ENCODE assay signal across 14 cellular contexts in genomic region chr11:31237819-31238771, GRCh38.
DNase-seq lines count a peak whose midpoint lies in the region; ATAC-seq, FAIRE-seq and TF ChIP-seq lines count a peak whose summit lies in the region.
"Had no signal": no experiment of that assay in that cellular context is flagged by ENCODE, and none has a peak within 500 bp of the region (broad histone marks: within the 10 kb centered on the region; RNA-seq: fewer than 3 reads in every experiment).

No MANE protein-coding gene starts in this region.

- H3K4me1 ChIP-seq in ES-I3 (ENCODE audit: insufficient read depth, low read length), result peaks cover 21% of the 10 kb centered on the region
- no peaks in the 10 kb centered on the region for H3K4me1 ChIP-seq in GM12878 (ENCODE audit: control insufficient read depth, insufficient read depth, low read length)
- no peaks in the 10 kb centered on the region for H3K4me1 ChIP-seq in keratinocyte (ENCODE audit: control insufficient read depth, extremely low read depth, insufficient read depth, low read length)
- H3K4me1 ChIP-seq: right lobe of liver had no signal

- FAIRE-seq in GM12878 (lab: Jason Lieb, UNC), result no peak
- FAIRE-seq in keratinocyte (lab: Jason Lieb, UNC), result no peak

- H3K9ac ChIP-seq in ES-I3 (ENCODE audit: low read depth, low read length), result peak overlapping the region; percentile 21; the same call in 1 of the 2 replicates
- no peak overlapping the region for H3K9ac ChIP-seq in GM12878 (ENCODE audit: control insufficient read depth, insufficient read depth, low read length)
- no peak overlapping the region for H3K9ac ChIP-seq in keratinocyte (ENCODE audit: control insufficient read depth, extremely low read depth, insufficient read depth, low read length)

- no peak for TF ChIP-seq EP300 in GM12878 (IDR thresholded peaks at IDR 0.05; ENCODE audit: borderline replicate concordance in 1 of 2, control insufficient read depth in 1 of 2, low read depth in 2 of 2, low read length in 2 of 2)

- TF ChIP-seq RAD21 in GM12878 (IDR thresholded peaks at IDR 0.05; ENCODE audit: insufficient read depth, low read depth, low read length), result no peak

- H3K4me3 ChIP-seq in GM12878 (no peak overlapping the region), keratinocyte (ENCODE audit: control insufficient read depth in 2 of 3, extremely low read depth in 1 of 3, insufficient read depth in 2 of 3, low read depth in 1 of 3, low read length in 3 of 3) (no peak overlapping the region)
- H3K4me3 ChIP-seq: right lobe of liver had no signal

- H3K4me1 Mint-ChIP-seq in T-helper 2 cell treated with Interferon-gamma antibody and Interleukin-4, amounts not matched to agents 5 μg/mL and 100 μg/mL, for 36 hours (ENCODE audit: low read depth), result no peaks in the 10 kb centered on the region
- H3K4me1 Mint-ChIP-seq: activated B cell treated with CpG ODN at 0.5 μM for 24 hours; CD4-positive, alpha-beta memory T cell had no signal

- dilution Hi-C loops in keratinocyte (cut with MboI; ENCODE audit: extremely low pct_ligation_motif_present, low sequenced_read_pairs), result no loop called here

- H3K36me3 Mint-ChIP-seq in T-helper 2 cell treated with Interferon-gamma antibody and Interleukin-4, amounts not matched to agents 5 μg/mL and 100 μg/mL, for 36 hours (ENCODE audit: low read depth), result no peaks in the 10 kb centered on the region
- H3K36me3 Mint-ChIP-seq: CD4-positive, alpha-beta memory T cell had no signal

- no peak for TF ChIP-seq CTCF in GM12878 (IDR thresholded peaks at IDR 0.05 in 2 of 3, conservative IDR thresholded peaks at IDR 0.05 in 1 of 3; ENCODE audit: control insufficient read depth in 2 of 3, extremely low read depth in 1 of 3, insufficient read depth in 1 of 3, low read depth in 3 of 3, low read length in 3 of 3)
- TF ChIP-seq CTCF in keratinocyte (optimal IDR thresholded peaks at IDR 0.05 in 1 of 3, IDR thresholded peaks at IDR 0.05 in 1 of 3, conservative IDR thresholded peaks at IDR 0.05 in 1 of 3; ENCODE audit: extremely low read depth in 1 of 3, insufficient read depth in 2 of 3, low read length in 3 of 3), result no peak

- H2AFZ ChIP-seq in GM12878 (ENCODE audit: control insufficient read depth, low read depth, low read length), result no peak overlapping the region
- H2AFZ ChIP-seq in keratinocyte (ENCODE audit: control insufficient read depth, low read length), result peak overlapping the region; percentile 3

- H3K27me3 Mint-ChIP-seq in T-helper 2 cell treated with Interferon-gamma antibody and Interleukin-4, amounts not matched to agents 5 μg/mL and 100 μg/mL, for 36 hours (ENCODE audit: low read depth), result no peaks in the 10 kb centered on the region
- H3K27me3 Mint-ChIP-seq: activated B cell treated with CpG ODN at 0.5 μM for 24 hours had no signal

- H3K27me3 ChIP-seq in GM12878 (replicated peaks in 1 of 2; ENCODE audit: control insufficient read depth in 2 of 2, insufficient read depth in 2 of 2, low read length in 1 of 2) (no peaks in the 10 kb centered on the region), keratinocyte (ENCODE audit: control insufficient read depth, extremely low read depth, insufficient read depth, low read length) (no peaks in the 10 kb centered on the region)
- H3K27me3 ChIP-seq: right lobe of liver had no signal

- no peak overlapping the region for H3K4me2 ChIP-seq in GM12878 (ENCODE audit: control insufficient read depth, insufficient read depth)
- no peak overlapping the region for H3K4me2 ChIP-seq in keratinocyte (ENCODE audit: control insufficient read depth, extremely low read depth, insufficient read depth, low read depth, low read length)

- H3K4me3 Mint-ChIP-seq in T-helper 2 cell treated with Interferon-gamma antibody and Interleukin-4, amounts not matched to agents 5 μg/mL and 100 μg/mL, for 36 hours, result no peak overlapping the region
- H3K4me3 Mint-ChIP-seq: activated B cell treated with CpG ODN at 0.5 μM for 24 hours; activated T-cell treated with anti-CD3 and anti-CD28 coated beads, Interleukin-2, amount 50 U/mL, for 24 hours; CD4-positive, alpha-beta memory T cell had no signal

- H3K36me3 ChIP-seq in ES-I3 (ENCODE audit: insufficient read depth, low read length), result no peaks in the 10 kb centered on the region
- H3K36me3 ChIP-seq in GM12878 (ENCODE audit: control insufficient read depth in 2 of 2, insufficient read depth in 2 of 2, low read length in 1 of 2), result no peaks in the 10 kb centered on the region
- no peaks in the 10 kb centered on the region for H3K36me3 ChIP-seq in keratinocyte (ENCODE audit: control insufficient read depth in 2 of 2, extremely low read depth in 1 of 2, insufficient read depth in 2 of 2, low read length in 2 of 2)
- H3K36me3 ChIP-seq: right lobe of liver had no signal

- peak; percentile 62 for ATAC-seq in GM12878
- ATAC-seq: right lobe of liver, SK-N-SH treated with all-trans-retinoic acid at 6 μM for 48 hours had no signal

- intact Hi-C loops in GM12878 (cut with micrococcal nuclease; ENCODE audit: unreplicated experiment), result no loop called here

- 26% methylated on average over 8 of the region's 8 CpGs for WGBS in GM12878 (ENCODE audit: insufficient coverage, insufficient replicate concordance, low lambda C conversion rate, missing lambda C conversion rate)

- H4K20me1 ChIP-seq in GM12878 (ENCODE audit: control insufficient read depth, insufficient read depth) (no peaks in the 10 kb centered on the region), keratinocyte (ENCODE audit: control insufficient read depth, extremely low read depth, insufficient read depth, low read length) (no peaks in the 10 kb centered on the region)

- POLR2A ChIA-PET in GM12878 (lab: Charles Lee), result no interaction called here

- no peaks in the 10 kb centered on the region for H3K9me1 ChIP-seq in keratinocyte (ENCODE audit: control insufficient read depth, extremely low read depth, insufficient read depth, low read length)

- H3K79me2 ChIP-seq in GM12878 (ENCODE audit: control insufficient read depth, insufficient read depth, low read length) (no peaks in the 10 kb centered on the region), keratinocyte (ENCODE audit: control insufficient read depth, insufficient read depth, low read length) (no peaks in the 10 kb centered on the region)

- H3K27ac Mint-ChIP-seq in T-helper 2 cell treated with Interferon-gamma antibody and Interleukin-4, amounts not matched to agents 5 μg/mL and 100 μg/mL, for 36 hours, result no peak overlapping the region
- H3K27ac Mint-ChIP-seq: activated B cell treated with CpG ODN at 0.5 μM for 24 hours; activated T-cell treated with anti-CD3 and anti-CD28 coated beads, Interleukin-2, amount 50 U/mL, for 24 hours; CD4-positive, alpha-beta memory T cell had no signal

- BruUV-seq in GM12878 (replicated peaks; lab: Mats Ljungman, UMichigan), result no TSS peak

- H3K9me3 Mint-ChIP-seq in T-helper 2 cell treated with Interferon-gamma antibody and Interleukin-4, amounts not matched to agents 5 μg/mL and 100 μg/mL, for 36 hours, result no peaks in the 10 kb centered on the region
- H3K9me3 Mint-ChIP-seq: activated B cell treated with CpG ODN at 0.5 μM for 24 hours; activated T-cell treated with anti-CD3 and anti-CD28 coated beads, Interleukin-2, amount 50 U/mL, for 24 hours; CD4-positive, alpha-beta memory T cell had no signal

- no peak for TF ChIP-seq POLR2A in GM12878 (IDR thresholded peaks at IDR 0.05; ENCODE audit: low read depth, low read length)

- SMC1A ChIA-PET in GM12878 (lab: Charles Lee; ENCODE audit: uncharacterized antibody, unreplicated experiment), result interaction anchor here (0.6 to 3.0 kb wide), 15 partner anchors 10 to 945 kb away, joined by 3 to 15 read pairs (median 3); partner anchors contain the start of genes DCDC1 and DNAJC24

- CTCF ChIA-PET in GM12878 (lab: Yijun Ruan, JAX), result interaction anchor here (0.7 to 4.0 kb wide), 17 partner anchors 8 to 1060 kb away, joined by 3 to 22 read pairs (median 4); no protein-coding TSS in a partner anchor

- H3K9me3 ChIP-seq in ES-I3 (ENCODE audit: control insufficient read depth, insufficient read depth, low read length), result no peaks in the 10 kb centered on the region
- H3K9me3 ChIP-seq in GM12878 (replicated peaks; ENCODE audit: control insufficient read depth, insufficient read depth, low read length), result no peaks in the 10 kb centered on the region
- no peaks in the 10 kb centered on the region for H3K9me3 ChIP-seq in keratinocyte (ENCODE audit: control insufficient read depth, low read depth, low read length)
- H3K9me3 ChIP-seq: right lobe of liver had no signal

- H3K27ac ChIP-seq in GM12878 (ENCODE audit: control insufficient read depth, insufficient read depth), result no peak overlapping the region
- H3K27ac ChIP-seq in keratinocyte (ENCODE audit: control insufficient read depth, insufficient read depth, low read length), result no peak overlapping the region
- H3K27ac ChIP-seq: right lobe of liver had no signal

- DNase-seq in LHCN-M2 (ENCODE audit: low read depth), result peak; percentile 7
- DNase-seq in GM12878 (ENCODE audit: low read depth, low spot score), result no peak
- no peak for DNase-seq in keratinocyte (ENCODE audit: low read depth, low spot score)
- DNase-seq in T-helper 2 cell treated with Interferon-gamma antibody and Interleukin-4, amounts not matched to agents 5 μg/mL and 100 μg/mL, for 36 hours (ENCODE audit: low spot score), result no peak
- no peak for DNase-seq in NCI-H2029 treated with DMSO at 0.1 percent for 48 hours (lab: John Stamatoyannopoulos, UW)
- DNase-seq in 8988T, result no peak
- DNase-seq in RPMI8226, result no peak
- DNase-seq: activated B cell treated with CpG ODN at 0.5 μM for 24 hours; activated T-cell treated with anti-CD3 and anti-CD28 coated beads, Interleukin-2, amount 50 U/mL, for 24 hours; CD4-positive, alpha-beta memory T cell; NCI-H524 treated with DMSO at 0.1 percent for 48 hours; right lobe of liver had no signal

- RAD21 ChIA-PET in GM12878 (lab: Charles Lee; ENCODE audit: unreplicated experiment), result interaction anchor here (0.7 to 1.6 kb wide), 8 partner anchors 131 to 1059 kb away, joined by 3 to 8 read pairs (median 5); no protein-coding TSS in a partner anchor

- in situ Hi-C loops in GM12878 (cut with MboI), result no loop called here

TF ChIP-seq in GM12878, 131 proteins besides CTCF, POLR2A, EP300 and RAD21:
- TF ChIP-seq JUNB (IDR thresholded peaks at IDR 0.05) (peak; percentile 52; the same call in 1 of the 2 replicates), NFIC (IDR thresholded peaks at IDR 0.05; ENCODE audit: low read depth, low read length) (peak; percentile 44; the same call in 1 of the 2 replicates), MTA2 (IDR thresholded peaks at IDR 0.05; ENCODE audit: low read depth) (0 out of 2 replicates have a peak, but pooled peaks have one; percentile 16), IRF5 (IDR thresholded peaks at IDR 0.05; ENCODE audit: borderline replicate concordance) (no peak)
